Comparison of ENCODE assay signal across 38 cellular contexts in the genomic region with DNA sequence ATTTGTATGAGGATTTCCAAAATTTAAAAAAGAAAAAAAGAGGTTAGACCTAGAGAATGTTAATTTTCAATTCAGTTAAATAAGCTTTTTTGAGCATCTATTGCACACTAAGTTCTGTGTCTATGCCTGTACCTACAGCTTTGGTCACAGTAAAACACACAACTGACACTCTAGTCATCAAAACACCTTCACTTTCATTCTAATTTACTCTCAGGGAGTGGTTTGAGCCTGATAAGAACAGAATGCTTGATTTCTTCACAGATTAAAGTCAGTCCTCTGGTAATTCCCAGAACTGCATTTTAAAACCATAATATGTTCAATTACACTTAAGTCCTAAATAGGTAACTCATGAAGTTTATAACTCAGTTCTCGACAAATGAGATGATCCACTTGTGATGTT. TPM values are rescaled to one million over a fixed set of nuclear protein-coding genes. Genes with fewer than 3 reads are reported as not detected.
"Had no signal": no experiment of that assay in that cellular context is flagged by ENCODE, and none has a peak within 500 bp of the region (broad histone marks: within the 10 kb centered on the region; RNA-seq: fewer than 3 reads in every experiment).

No MANE protein-coding gene starts in this region.

- H3K27ac ChIP-seq: KMS-11, PC-9, RWPE1, SJCRH30, SK-N-MC had no signal

- H3K9me3 ChIP-seq: SJCRH30 had no signal

- H2AFZ ChIP-seq: PC-9 had no signal

- DNase-seq: Karpas-422, NCI-H1048, NCI-H1092 treated with DMSO at 0.1 percent for 48 hours, NCI-H1105 treated with DMSO at 0.1 percent for 48 hours, NCI-H1417, NCI-H1436, NCI-H146, NCI-H1694, NCI-H187, NCI-H1930, NCI-H2029 treated with DMSO at 0.1 percent for 48 hours, NCI-H2081 treated with DMSO at 0.1 percent for 48 hours, NCI-H2107, NCI-H2171, NCI-H226, NCI-H446 treated with DMSO at 0.1 percent for 48 hours, NCI-H510A, NCI-H524, NCI-H526, NCI-H69, NCI-H748 treated with DMSO at 0.1 percent for 48 hours, NCI-H82, PC-9, SHP77, SIG-M5, SJCRH30 had no signal

- H3K4me1 ChIP-seq: SJCRH30 had no signal

- H3K4me3 ChIP-seq: PC-9, SJCRH30, SK-N-MC had no signal

- H3K36me3 ChIP-seq: SJCRH30 had no signal

- H3K27me3 ChIP-seq: SJCRH30 had no signal

- H3K4me2 ChIP-seq: KMS-11, PC-9 had no signal

- ATAC-seq: Panc1, Right ventricle myocardium inferior, SK-N-SH treated with all-trans-retinoic acid at 6 μM for 48 hours had no signal

- FAIRE-seq: RCC 7860 had no signal

- H3K9ac ChIP-seq: KMS-11 had no signal

RNA-seq across cellular contexts. Expression of gene SLC5A8, which starts 9.2 kb away (rescaled TPM):
- total RNA-seq: LHCN-M2, MCF 10A, OCI-LY7, PC-9, Right ventricle myocardium inferior, RPMI7951, SJCRH30, SK-MEL-5 had no signal
